In the genomic region with DNA sequence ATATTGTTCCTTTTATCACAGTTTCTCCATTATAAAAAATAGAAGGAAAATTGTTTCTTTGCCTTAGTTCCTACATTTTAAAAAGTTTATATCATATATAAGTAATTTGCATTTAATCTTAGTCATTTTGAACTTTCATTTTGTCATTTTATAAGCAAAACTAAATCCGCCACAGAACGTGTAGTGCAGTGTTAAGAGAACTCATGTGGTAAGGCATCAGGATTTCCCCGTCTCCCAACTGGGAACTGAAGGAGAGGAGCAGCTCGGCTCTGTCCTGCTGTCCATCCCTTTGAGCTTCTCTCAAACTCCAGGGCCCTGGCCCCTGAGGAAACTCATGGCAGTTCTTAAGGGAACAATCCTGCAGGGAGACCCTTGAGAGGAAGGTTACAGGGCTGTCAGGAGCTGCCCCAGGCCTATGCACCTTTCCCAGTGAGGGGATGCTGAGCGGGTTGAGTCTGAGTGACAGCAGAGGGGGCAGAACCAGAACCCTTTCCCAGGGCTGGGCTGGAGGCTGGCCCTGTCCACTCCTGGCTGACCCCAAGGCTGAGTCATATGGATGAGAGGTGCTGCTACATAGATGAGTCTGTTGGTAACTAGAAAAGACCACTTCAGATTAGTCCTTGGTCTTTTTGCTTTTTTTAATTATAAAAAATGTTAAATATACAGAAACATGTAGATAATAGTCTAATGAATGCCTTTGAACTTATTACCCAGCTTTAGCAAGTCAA, we compare ENCODE assay signal across 18 cellular contexts.
"Had no signal": no experiment of that assay in that cellular context is flagged by ENCODE, and none has a peak within 500 bp of the region (broad histone marks: within the 10 kb centered on the region; RNA-seq: fewer than 3 reads in every experiment).

No MANE protein-coding gene starts in this region.

- H3K27ac Mint-ChIP-seq: activated CD8-positive, alpha-beta memory T cell treated with anti-CD3 and anti-CD28 coated beads, Interleukin-2, amount 10 ng/mL, durations not matched to agents 7 days and 5 days; effector memory CD8-positive, alpha-beta T cell; naive thymus-derived CD4-positive, alpha-beta T cell; progenitor cell of endocrine pancreas; stimulated activated naive B cell treated with anti-CD40 and anti-IgM and Interleukin-4, amounts not matched to agents 10 μg/mL and 1 μg/mL and 100 μg/mL, for 72 hours had no signal

- H3K4me1 ChIP-seq: ascending aorta, left ventricle myocardium inferior, right atrium auricular region, uterus had no signal

- H3K4me3 Mint-ChIP-seq: activated CD8-positive, alpha-beta memory T cell treated with anti-CD3 and anti-CD28 coated beads, Interleukin-2, amount 10 ng/mL, durations not matched to agents 7 days and 5 days; effector memory CD8-positive, alpha-beta T cell; naive thymus-derived CD4-positive, alpha-beta T cell; stimulated activated naive B cell treated with anti-CD40 and anti-IgM and Interleukin-4, amounts not matched to agents 10 μg/mL and 1 μg/mL and 100 μg/mL, for 72 hours; T-helper 2 cell treated with Interferon-gamma antibody and Interleukin-4, amounts not matched to agents 5 μg/mL and 100 μg/mL, for 36 hours had no signal

- H3K4me3 ChIP-seq: ascending aorta, gastroesophageal sphincter, heart right ventricle, left ventricle myocardium inferior, mucosa of descending colon, right atrium auricular region, thyroid gland, uterus had no signal

- H3K9me3 Mint-ChIP-seq: effector memory CD8-positive, alpha-beta T cell had no signal

- H3K9me3 ChIP-seq: ascending aorta, gastroesophageal sphincter, right atrium auricular region, thyroid gland, uterus had no signal

- DNase-seq: activated CD8-positive, alpha-beta memory T cell treated with anti-CD3 and anti-CD28 coated beads, Interleukin-2, amount 10 ng/mL, durations not matched to agents 7 days and 5 days; dermis blood vessel endothelial cell; effector memory CD8-positive, alpha-beta T cell; heart right ventricle; islet precursor cell; left ventricle myocardium inferior; mucosa of descending colon; naive thymus-derived CD4-positive, alpha-beta T cell; stimulated activated CD4-positive, alpha-beta T cell treated with anti-CD3 and anti-CD28 coated beads, Interleukin-2, amount 100 ng/mL, for 48 hours; stimulated activated naive B cell treated with anti-CD40 and anti-IgM and Interleukin-4, amounts not matched to agents 10 μg/mL and 1 μg/mL and 100 μg/mL, for 72 hours; thyroid gland; uterus had no signal

- H3K27me3 ChIP-seq: ascending aorta, gastroesophageal sphincter, heart right ventricle, right atrium auricular region, thyroid gland, uterus had no signal

- H3K36me3 ChIP-seq: ascending aorta, gastroesophageal sphincter, heart right ventricle, left ventricle myocardium inferior, right atrium auricular region, thyroid gland, uterus had no signal

- ATAC-seq: activated CD8-positive, alpha-beta memory T cell treated with anti-CD3 and anti-CD28 coated beads, Interleukin-2, amount 10 ng/mL, durations not matched to agents 7 days and 5 days; effector memory CD8-positive, alpha-beta T cell; gastroesophageal sphincter; heart right ventricle; mucosa of descending colon; naive thymus-derived CD4-positive, alpha-beta T cell; stimulated activated naive B cell treated with anti-CD40 and anti-IgM and Interleukin-4, amounts not matched to agents 10 μg/mL and 1 μg/mL and 100 μg/mL, for 72 hours had no signal

- H3K27me3 Mint-ChIP-seq: activated CD8-positive, alpha-beta memory T cell treated with anti-CD3 and anti-CD28 coated beads, Interleukin-2, amount 10 ng/mL, durations not matched to agents 7 days and 5 days; effector memory CD8-positive, alpha-beta T cell; naive thymus-derived CD4-positive, alpha-beta T cell; stimulated activated naive B cell treated with anti-CD40 and anti-IgM and Interleukin-4, amounts not matched to agents 10 μg/mL and 1 μg/mL and 100 μg/mL, for 72 hours had no signal

- H3K27ac ChIP-seq: ascending aorta, epithelial cell of prostate, gastroesophageal sphincter, heart right ventricle, left ventricle myocardium inferior, right atrium auricular region, thyroid gland, uterus had no signal
